ENCODE assay signal across 1 cellular context in the genomic region with DNA sequence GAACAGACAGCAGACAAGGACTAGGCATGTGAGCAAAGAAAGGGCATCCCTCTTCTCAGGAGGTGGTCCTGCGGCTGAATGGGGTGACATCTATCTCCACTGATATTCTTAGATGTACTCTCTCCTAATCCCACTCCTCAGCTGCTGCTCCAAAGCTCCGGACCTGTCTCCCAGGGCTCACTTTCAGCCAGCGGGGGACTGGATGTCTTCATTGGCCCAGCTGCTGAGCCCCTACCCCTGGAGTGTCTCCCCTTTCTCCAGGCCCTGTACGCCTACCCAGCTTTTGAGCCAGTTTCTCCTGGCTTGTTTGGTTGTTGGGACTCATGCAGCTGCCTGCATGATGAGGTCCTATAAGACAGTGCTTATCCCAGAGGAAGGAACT.
TF ChIP-seq lines count a peak whose summit lies in the region.

No MANE protein-coding gene starts in this region.

TF ChIP-seq in HepG2, 621 proteins besides CTCF, POLR2A, EP300 and RAD21:
- 0 out of 2 replicates have a peak, but pooled peaks have one; percentile 4 for TF ChIP-seq ZNF691 (CRISPR knock-in tag; IDR thresholded peaks at IDR 0.05; ENCODE audit: borderline replicate concordance, low read depth)
- TF ChIP-seq, protein P1, sequence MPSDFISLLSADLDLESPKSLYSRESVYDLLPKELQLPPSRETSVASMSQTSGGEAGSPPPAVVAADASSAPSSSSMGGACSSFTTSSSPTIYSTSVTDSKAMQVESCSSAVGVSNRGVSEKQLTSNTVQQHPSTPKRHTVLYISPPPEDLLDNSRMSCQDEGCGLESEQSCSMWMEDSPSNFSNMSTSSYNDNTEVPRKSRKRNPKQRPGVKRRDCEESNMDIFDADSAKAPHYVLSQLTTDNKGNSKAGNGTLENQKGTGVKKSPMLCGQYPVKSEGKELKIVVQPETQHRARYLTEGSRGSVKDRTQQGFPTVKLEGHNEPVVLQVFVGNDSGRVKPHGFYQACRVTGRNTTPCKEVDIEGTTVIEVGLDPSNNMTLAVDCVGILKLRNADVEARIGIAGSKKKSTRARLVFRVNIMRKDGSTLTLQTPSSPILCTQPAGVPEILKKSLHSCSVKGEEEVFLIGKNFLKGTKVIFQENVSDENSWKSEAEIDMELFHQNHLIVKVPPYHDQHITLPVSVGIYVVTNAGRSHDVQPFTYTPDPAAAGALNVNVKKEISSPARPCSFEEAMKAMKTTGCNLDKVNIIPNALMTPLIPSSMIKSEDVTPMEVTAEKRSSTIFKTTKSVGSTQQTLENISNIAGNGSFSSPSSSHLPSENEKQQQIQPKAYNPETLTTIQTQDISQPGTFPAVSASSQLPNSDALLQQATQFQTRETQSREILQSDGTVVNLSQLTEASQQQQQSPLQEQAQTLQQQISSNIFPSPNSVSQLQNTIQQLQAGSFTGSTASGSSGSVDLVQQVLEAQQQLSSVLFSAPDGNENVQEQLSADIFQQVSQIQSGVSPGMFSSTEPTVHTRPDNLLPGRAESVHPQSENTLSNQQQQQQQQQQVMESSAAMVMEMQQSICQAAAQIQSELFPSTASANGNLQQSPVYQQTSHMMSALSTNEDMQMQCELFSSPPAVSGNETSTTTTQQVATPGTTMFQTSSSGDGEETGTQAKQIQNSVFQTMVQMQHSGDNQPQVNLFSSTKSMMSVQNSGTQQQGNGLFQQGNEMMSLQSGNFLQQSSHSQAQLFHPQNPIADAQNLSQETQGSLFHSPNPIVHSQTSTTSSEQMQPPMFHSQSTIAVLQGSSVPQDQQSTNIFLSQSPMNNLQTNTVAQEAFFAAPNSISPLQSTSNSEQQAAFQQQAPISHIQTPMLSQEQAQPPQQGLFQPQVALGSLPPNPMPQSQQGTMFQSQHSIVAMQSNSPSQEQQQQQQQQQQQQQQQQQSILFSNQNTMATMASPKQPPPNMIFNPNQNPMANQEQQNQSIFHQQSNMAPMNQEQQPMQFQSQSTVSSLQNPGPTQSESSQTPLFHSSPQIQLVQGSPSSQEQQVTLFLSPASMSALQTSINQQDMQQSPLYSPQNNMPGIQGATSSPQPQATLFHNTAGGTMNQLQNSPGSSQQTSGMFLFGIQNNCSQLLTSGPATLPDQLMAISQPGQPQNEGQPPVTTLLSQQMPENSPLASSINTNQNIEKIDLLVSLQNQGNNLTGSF (CRISPR knock-in tag; IDR thresholded peaks at IDR 0.05), result no peak
